12 cellular contexts compared by ENCODE assay signal in genomic region chr5:172748341-172748843, GRCh38. TPM values are rescaled to one million over a fixed set of nuclear protein-coding genes. Genes with fewer than 3 reads are reported as not detected.
A peak's percentile ranks its signal among the peaks of the same experiment; 100 is the strongest.
DNase-seq lines count a peak whose midpoint lies in the region; ATAC-seq and TF ChIP-seq lines count a peak whose summit lies in the region.
"Had no signal": no experiment of that assay in that cellular context is flagged by ENCODE, and none has a peak within 500 bp of the region (broad histone marks: within the 10 kb centered on the region; RNA-seq: fewer than 3 reads in every experiment).

No MANE protein-coding gene starts in this region.

- H3K4me1 ChIP-seq in ascending aorta = peaks cover 18 to 44% of the 10 kb centered on the region in 2 donors
- H3K4me1 ChIP-seq in lung (ENCODE audit: control insufficient read depth in 2 of 2, insufficient read depth in 2 of 2, low read length in 2 of 2) = peaks cover 8 to 15% of the 10 kb centered on the region in 2 donors
- H3K4me1 ChIP-seq in spleen = peaks cover 0 to 46% (median 30%) of the 10 kb centered on the region in 6 donors

- 52 to 77% methylated on average over 36 of the region's 36 CpGs for whole genome bisulfite sequencing in lung, 2 donors
- WGBS in spleen, 5 donors = 53 to 81% (median 74%) methylated on average over 27 to 36 of the region's 36 CpGs

- DNase-seq in ascending aorta (ENCODE audit: low spot score in 2 of 2) (peak in 1 of 2 donors; percentile 96), fibroblast of peridontal ligament (ENCODE audit: extremely low read depth) (peak; percentile 28), lung (ENCODE audit: low spot score) (no peak), spleen (peak; percentile 81), HCEC 1CT (no peak), C1 segment of cervical spinal cord (lab: John Stamatoyannopoulos, UW) (no peak)
- DNase-seq: activated CD4-positive, alpha-beta T cell treated with anti-CD3 and anti-CD28 coated beads, Interleukin-2, amount 50 U/mL, for 1 hour; activated effector memory CD4-positive, alpha-beta T cell treated with anti-CD3 and anti-CD28 coated beads, Interleukin-2, amount 50 U/mL, for 16 hours; NCI-H1436 treated with DMSO at 0.1 percent for 48 hours; stimulated activated CD8-positive, alpha-beta memory T cell treated with anti-CD3 and anti-CD28 coated beads, Interleukin-4, amount 100 ng/mL, for 48 hours had no signal

- peak overlapping the region in 1 of 2 donors; percentile 6 for H3K4me3 ChIP-seq in ascending aorta
- no peak overlapping the region for H3K4me3 ChIP-seq in lung
- no peak overlapping the region for H3K4me3 ChIP-seq in spleen

- H3K27ac ChIP-seq in ascending aorta (peak overlapping the region; percentile 81 to 97), lung (ENCODE audit: low read depth in 1 of 2, low read length in 1 of 2) (peak overlapping the region; percentile 88 to 96), spleen (peak overlapping the region in 6 of 8 donors; percentile 35 to 70 (median 60))

- H3K36me3 ChIP-seq in ascending aorta (no peaks in the 10 kb centered on the region), lung (ENCODE audit: control insufficient read depth in 2 of 2, insufficient read depth in 2 of 2, low read length in 2 of 2) (no peaks in the 10 kb centered on the region), spleen (no peaks in the 10 kb centered on the region)

- TF ChIP-seq CTCF in ascending aorta (IDR thresholded peaks at IDR 0.05) (no peak), lung (IDR thresholded peaks at IDR 0.05; ENCODE audit: control extremely low read depth, extremely low read depth) (no peak), spleen (IDR thresholded peaks at IDR 0.05 in 8 of 11, conservative IDR thresholded peaks at IDR 0.05 in 3 of 11) (no peak)

- no peak for TF ChIP-seq POLR2A in spleen (IDR thresholded peaks at IDR 0.05)

- intact Hi-C loops in ascending aorta (cut with DNase I) = loop anchor here (1.0 to 2.0 kb wide), 3 partner anchors 8 to 26 kb away; no protein-coding TSS in a partner anchor
- intact Hi-C loops in spleen (cut with DNase I; ENCODE audit: low total_unique reads) = no loop called here

- ATAC-seq in lung (ENCODE audit: insufficient read depth, low FRiP score) (peak; percentile 15), GM18498 (IDR thresholded peaks at IDR 0.05; ENCODE audit: unreplicated experiment) (no peak), HG03159 (IDR thresholded peaks at IDR 0.05; ENCODE audit: unreplicated experiment) (no peak)

- H3K27me3 ChIP-seq in ascending aorta (no peaks in the 10 kb centered on the region), lung (ENCODE audit: control insufficient read depth, insufficient read depth) (no peaks in the 10 kb centered on the region), spleen (replicated peaks in 1 of 7) (no peaks in the 10 kb centered on the region)

- H3K9me3 ChIP-seq in ascending aorta = no peaks in the 10 kb centered on the region
- peaks cover 0 to 2% of the 10 kb centered on the region in 2 donors for H3K9me3 ChIP-seq in lung (ENCODE audit: control insufficient read depth in 2 of 2, insufficient read depth in 1 of 2, low read length in 1 of 2)
- H3K9me3 ChIP-seq in spleen = peaks cover 0 to 8% (median 0%) of the 10 kb centered on the region in 8 donors

RNA-seq across cellular contexts. Expression of gene DUSP1, which starts 22.6 kb away (rescaled TPM):
- total RNA-seq in ascending aorta (3,919 TPM), lung (100 to 1,000 TPM; 310 to 377 TPM), spleen (100 to 1,000 TPM; 197 to 818 (median 376) TPM)
- polyA plus RNA-seq in lung (1,000 to 10,000 TPM in 1 of 2 donors, 100 to 1,000 TPM in 1; 138 to 1,153 TPM), spleen (100 to 1,000 TPM in 1 of 3 donors, 10 to 100 TPM in 2; 46.0 to 116 (median 68.9) TPM)

Comparison
In these comparisons a context has a peak if more than half of its experiments do, and no peak if none do; other contexts are left out.
1. DNase-seq: peak in fibroblast of peridontal ligament (single experiment) and spleen (single experiment); none in lung (single experiment), HCEC 1CT (single experiment) and C1 segment of cervical spinal cord (0 of 14).
2. Peak in every context shown above with its lines, with median percentiles within 50 percentile points of each other: H3K27ac ChIP-seq.